Comparison of ENCODE assay signal across 9 cellular contexts in the genomic region with DNA sequence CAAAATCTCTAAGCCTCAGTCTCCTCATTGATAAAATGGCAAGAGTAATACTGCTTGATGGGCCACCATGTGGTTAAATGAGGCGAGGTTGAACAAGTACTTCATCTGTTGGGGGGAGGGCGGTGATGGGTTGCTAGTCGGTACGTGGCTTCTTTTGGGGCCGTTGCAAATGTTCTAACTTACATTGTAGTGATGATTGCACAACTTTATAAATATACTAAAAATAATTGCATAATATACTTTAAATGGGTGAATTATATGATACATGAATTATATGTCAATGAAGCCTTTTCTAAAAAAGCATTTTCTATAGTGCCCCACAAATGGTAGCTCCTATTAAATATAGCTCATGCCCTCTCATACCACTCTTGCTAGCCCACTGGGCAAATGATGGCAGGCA. TPM values are rescaled to one million over a fixed set of nuclear protein-coding genes. Genes with fewer than 3 reads are reported as not detected.
"Had no signal": no experiment of that assay in that cellular context is flagged by ENCODE, and none has a peak within 500 bp of the region (broad histone marks: within the 10 kb centered on the region; RNA-seq: fewer than 3 reads in every experiment).

No MANE protein-coding gene starts in this region.

- H3K4me3 ChIP-seq: GM23248, HAP-1 had no signal

- H3K4me3 Mint-ChIP-seq: HFFc6, IgD-negative memory B cell had no signal

- H3K27ac Mint-ChIP-seq: HFFc6, IgD-negative memory B cell had no signal

- DNase-seq: GM23248, GOT3, H7, HFFc6 had no signal

- ATAC-seq: HCT116 had no signal

- H3K9me3 Mint-ChIP-seq: HFFc6, IgD-negative memory B cell had no signal

- H3K9ac ChIP-seq: GM23248 had no signal

- H3K36me3 ChIP-seq: HAP-1 had no signal

- H3K27ac ChIP-seq: GM23248 had no signal

- H3K9me3 ChIP-seq: HAP-1 had no signal

- H3K4me1 ChIP-seq: HAP-1 had no signal

- H3K36me3 Mint-ChIP-seq: IgD-negative memory B cell had no signal

RNA-seq across cellular contexts. Expression of a gene that starts 6.5 kb away (rescaled TPM):
- total RNA-seq: GM23248, H7, HFFc6, HT-29 had no signal
- polyA plus RNA-seq: GM23248, IgD-negative memory B cell had no signal

RNA-seq across cellular contexts. Expression of a gene that starts 18.6 kb away (rescaled TPM):
- total RNA-seq: GM23248, H4, H7, HFFc6, HT-29 had no signal
- polyA plus RNA-seq: GM23248, IgD-negative memory B cell had no signal

RNA-seq across cellular contexts. Expression of a gene that starts 50.8 kb away (rescaled TPM):
- total RNA-seq: GM23248, H4, HFFc6, HT-29 had no signal
- polyA plus RNA-seq: GM23248, IgD-negative memory B cell had no signal
